ENCODE assay signal across 22 cellular contexts in genomic region chr9:14286121-14286520, GRCh38. TPM values are rescaled to one million over a fixed set of nuclear protein-coding genes. Genes with fewer than 3 reads are reported as not detected.
"Had no signal": no experiment of that assay in that cellular context is flagged by ENCODE, and none has a peak within 500 bp of the region (broad histone marks: within the 10 kb centered on the region; RNA-seq: fewer than 3 reads in every experiment).

No MANE protein-coding gene starts in this region.

- DNase-seq: Kasumi-1, MM.1S, NCI-H1092 treated with DMSO at 0.1 percent for 48 hours, NCI-H1436, NCI-H187, NCI-H2029, NCI-H2081 treated with DMSO at 0.1 percent for 48 hours, NCI-H2171, NCI-H226, NCI-H446, NCI-H510A, NCI-H524 treated with DMSO at 0.1 percent for 48 hours, NCI-H69, NCI-H774, RPMI8226, SHP77 treated with DMSO at 0.1 percent for 48 hours, SJCRH30 had no signal

- H3K36me3 Mint-ChIP-seq: IgD-negative memory B cell had no signal

- H3K27ac Mint-ChIP-seq: IgD-negative memory B cell had no signal

- H3K9me3 ChIP-seq: SJCRH30 had no signal

- H3K4me3 ChIP-seq: K562, SJCRH30 had no signal

- H3K4me1 Mint-ChIP-seq: IgD-negative memory B cell had no signal

- H3K4me3 Mint-ChIP-seq: IgD-negative memory B cell had no signal

- H3K27ac ChIP-seq: HL-60, KMS-11, SJCRH30 had no signal

- H3K27me3 ChIP-seq: SJCRH30 had no signal

- H3K9me3 Mint-ChIP-seq: IgD-negative memory B cell had no signal

- ATAC-seq: K562, SK-N-SH treated with all-trans-retinoic acid at 6 μM for 48 hours had no signal

RNA-seq across cellular contexts. Expression of gene NFIB, which starts 27.8 kb away (rescaled TPM):
- polyA plus RNA-seq: IgD-negative memory B cell had no signal
